Comparison of ENCODE assay signal across 27 cellular contexts in the genomic region with DNA sequence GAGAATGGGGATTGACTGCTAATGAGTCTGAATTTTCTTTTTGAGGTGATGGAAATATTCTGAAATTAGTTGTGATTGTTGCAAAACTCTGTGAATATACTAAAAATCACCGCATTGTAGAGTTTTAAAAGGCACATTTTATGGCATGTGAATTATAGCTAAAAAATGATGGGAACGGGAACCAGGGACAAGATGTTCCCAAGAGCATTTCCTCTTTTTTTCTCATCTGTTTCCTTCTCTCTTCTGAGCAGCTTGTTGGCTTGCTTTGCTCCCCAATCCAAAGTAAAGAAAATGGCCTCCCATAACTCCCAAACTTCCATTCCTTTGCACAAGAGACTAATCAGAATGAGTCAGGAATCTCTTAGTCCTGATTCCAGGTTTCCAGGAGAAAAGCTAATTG.
"Had no signal": no experiment of that assay in that cellular context is flagged by ENCODE, and none has a peak within 500 bp of the region (broad histone marks: within the 10 kb centered on the region; RNA-seq: fewer than 3 reads in every experiment).

No MANE protein-coding gene starts in this region.

- H3K4me3 ChIP-seq: body of pancreas, breast epithelium, SJCRH30, SK-N-MC had no signal

- H3K27me3 ChIP-seq: body of pancreas, breast epithelium, SJCRH30 had no signal

- H3K27ac ChIP-seq: breast epithelium, SJCRH30, SK-N-MC had no signal

- ATAC-seq: activated CD8-positive, alpha-beta T cell treated with anti-CD3 and anti-CD28 coated beads, Interleukin-2, amount 10 ng/mL, durations not matched to agents 7 days and 5 days; body of pancreas had no signal

- DNase-seq: activated CD4-positive, alpha-beta T cell treated with anti-CD3 and anti-CD28 coated beads, Interleukin-2, amount 10 ng/mL, durations not matched to agents 7 days and 5 days; activated CD4-positive, alpha-beta T cell treated with anti-CD3 and anti-CD28 coated beads, Interleukin-2, amount 50 U/mL, for 48 hours; activated CD8-positive, alpha-beta T cell treated with anti-CD3 and anti-CD28 coated beads, Interleukin-2, amount 10 ng/mL, durations not matched to agents 7 days and 5 days; activated gamma-delta T cell; activated naive CD4-positive, alpha-beta T cell treated with Interleukin-2 at 50 U/mL for 16 hours; activated naive CD8-positive, alpha-beta T cell treated with anti-CD3 and anti-CD28 coated beads, Interleukin-2, amount 10 ng/mL, durations not matched to agents 7 days and 5 days; activated T-cell treated with anti-CD3 and anti-CD28 coated beads, Interleukin-2, amount 50 U/mL, for 24 hours; Karpas-422; KBM-7; NCI-H1092 treated with DMSO at 0.1 percent for 48 hours; NCI-H1417; NCI-H146; NCI-H187; NCI-H2029 treated with DMSO at 0.1 percent for 48 hours; NCI-H2107; NCI-H2171; NCI-H510A; NCI-H526; NCI-H748 treated with DMSO at 0.1 percent for 48 hours; NK-92 treated with Interleukin-12 subunit alpha and Interleukin-12 subunit beta, amount 100 ng/mL, for 24 hours; OCI-M1; SHP77; SJCRH30; T1000 had no signal

- H3K4me1 ChIP-seq: body of pancreas, breast epithelium had no signal

- H3K36me3 ChIP-seq: breast epithelium, SJCRH30 had no signal

- H3K9me3 ChIP-seq: body of pancreas, breast epithelium, SJCRH30 had no signal
